In genomic region chr4:46852839-46853238, GRCh38 we compare ENCODE assay signal across 29 cellular contexts. TPM values are rescaled to one million over a fixed set of nuclear protein-coding genes. Genes with fewer than 3 reads are reported as not detected.
"Had no signal": no experiment of that assay in that cellular context is flagged by ENCODE, and none has a peak within 500 bp of the region (broad histone marks: within the 10 kb centered on the region; RNA-seq: fewer than 3 reads in every experiment).

No MANE protein-coding gene starts in this region.

- H3K4me3 ChIP-seq: esophagus muscularis mucosa, gastrocnemius medialis, heart right ventricle, psoas muscle, sigmoid colon, skin epidermis, testis, tibial nerve had no signal

- H3K27ac ChIP-seq: esophagus muscularis mucosa, gastrocnemius medialis, heart right ventricle, neutrophil, psoas muscle, sigmoid colon, skin epidermis, testis, tibial nerve had no signal

- DNase-seq: effector memory CD4-positive, alpha-beta T cell; gastrocnemius medialis; heart right ventricle; hypothalamus; kidney glomerular epithelial cell; mammary epithelial cell; naive thymus-derived CD4-positive, alpha-beta T cell; nephron progenitor cell; psoas muscle; retina; sigmoid colon; stimulated activated CD4-positive, alpha-beta T cell treated with anti-CD3 and anti-CD28 coated beads, Interleukin-2, amount 100 ng/mL, for 24 hours; stimulated activated CD4-positive, alpha-beta T cell treated with anti-CD3 and anti-CD28 coated beads, Interleukin-4, amount 100 ng/mL, for 4 hours; stimulated activated naive B cell treated with anti-CD40 and anti-IgM and Interleukin-4, amounts not matched to agents 10 μg/mL and 1 μg/mL and 100 μg/mL, for 72 hours; stimulated activated naive CD8-positive, alpha-beta T cell treated with anti-CD3 and anti-CD28 coated beads, Interleukin-15, amount 100 ng/mL, for 72 hours; testis had no signal

- H3K4me1 ChIP-seq: esophagus muscularis mucosa, gastrocnemius medialis, heart right ventricle, psoas muscle, sigmoid colon, testis, tibial nerve had no signal

- ATAC-seq: gastrocnemius medialis; heart right ventricle; naive thymus-derived CD4-positive, alpha-beta T cell; psoas muscle; stimulated activated naive B cell treated with anti-CD40 and anti-IgM and Interleukin-4, amounts not matched to agents 10 μg/mL and 1 μg/mL and 100 μg/mL, for 72 hours; stimulated activated naive CD8-positive, alpha-beta T cell treated with anti-CD3 and anti-CD28 coated beads, Interleukin-15, amount 100 ng/mL, for 72 hours had no signal

- H3K9me3 ChIP-seq: esophagus muscularis mucosa, gastrocnemius medialis, heart right ventricle, neutrophil, psoas muscle, sigmoid colon, testis, tibial nerve had no signal

- H3K36me3 ChIP-seq: esophagus muscularis mucosa, gastrocnemius medialis, heart right ventricle, neutrophil, sigmoid colon, tibial nerve had no signal

- FAIRE-seq: endometrium, islet of Langerhans had no signal

- H3K27me3 ChIP-seq: esophagus muscularis mucosa, gastrocnemius medialis, heart right ventricle, neutrophil, sigmoid colon, testis, tibial nerve had no signal

RNA-seq across cellular contexts. Expression of gene COX7B2, which starts 56.2 kb away (rescaled TPM):
- total RNA-seq: esophagus muscularis mucosa; fibroblast of villous mesenchyme; gastrocnemius medialis; heart right ventricle; lower leg skin; mammary epithelial cell; mesenteric fat pad; mononuclear cell; naive thymus-derived CD4-positive, alpha-beta T cell; osteoblast; psoas muscle; sigmoid colon; subcutaneous adipose tissue; tibial nerve; ureter had no signal
- polyA plus RNA-seq: heart right ventricle; mammary epithelial cell; naive thymus-derived CD4-positive, alpha-beta T cell; psoas muscle; sigmoid colon had no signal
